In genomic region chr10:91816986-91817385, GRCh38 we compare ENCODE assay signal across 12 cellular contexts. TPM values are rescaled to one million over a fixed set of nuclear protein-coding genes. Genes with fewer than 3 reads are reported as not detected.
DNase-seq lines count a peak whose midpoint lies in the region; ATAC-seq, FAIRE-seq and TF ChIP-seq lines count a peak whose summit lies in the region.
"Had no signal": no experiment of that assay in that cellular context is flagged by ENCODE, and none has a peak within 500 bp of the region (broad histone marks: within the 10 kb centered on the region; RNA-seq: fewer than 3 reads in every experiment).

No MANE protein-coding gene starts in this region.

- in situ Hi-C loops in gastrocnemius medialis (cut with MboI; ENCODE audit: low sequenced_read_pairs in 4 of 4): no loop called here

- H3K4me3 ChIP-seq in gastrocnemius medialis: no peak overlapping the region
- H3K4me3 ChIP-seq: BLaER1, GM23338, HAP-1 had no signal

- H3K4me1 ChIP-seq in gastrocnemius medialis: peaks cover 10 to 30% of the 10 kb centered on the region in 2 donors
- H3K4me1 ChIP-seq: BLaER1 had no signal

- TF ChIP-seq POLR2A in H54 (IDR thresholded peaks at IDR 0.05; ENCODE audit: low read depth, low read length) (no peak), gastrocnemius medialis (IDR thresholded peaks at IDR 0.05) (no peak)

- H3K27me3 ChIP-seq in gastrocnemius medialis: no peaks in the 10 kb centered on the region
- H3K27me3 ChIP-seq: BLaER1 had no signal

- TF ChIP-seq CTCF in gastrocnemius medialis (IDR thresholded peaks at IDR 0.05 in 4 of 5, conservative IDR thresholded peaks at IDR 0.05 in 1 of 5): no peak

- peak; percentile 36 for FAIRE-seq in H54 (lab: Jason Lieb, UNC)

- peaks cover 0 to 82% of the 10 kb centered on the region in 2 donors for H3K36me3 ChIP-seq in gastrocnemius medialis

- peak; percentile 60 for DNase-seq in Ammon's horn (ENCODE audit: low spot score)
- DNase-seq in H54 (ENCODE audit: insufficient read length, low spot score): no peak
- peak; percentile 58 for DNase-seq in cerebellar cortex (ENCODE audit: low spot score)
- DNase-seq in gastrocnemius medialis: no peak
- DNase-seq in foreskin melanocyte: no peak
- DNase-seq: Caco-2; CD8-positive, alpha-beta memory T cell had no signal

- intact Hi-C loops in gastrocnemius medialis (cut with DNase I; ENCODE audit: low total_unique reads): no loop called here

- ATAC-seq in gastrocnemius medialis (no peak), HG03439 (IDR thresholded peaks at IDR 0.05; ENCODE audit: unreplicated experiment) (no peak)
- ATAC-seq: GM23338 had no signal

- H3K27ac ChIP-seq in gastrocnemius medialis: peak overlapping the region in 3 of 4 donors; percentile 31 to 49 (median 41)
- H3K27ac ChIP-seq: BLaER1, HL-60 had no signal

- no peaks in the 10 kb centered on the region for H3K9me3 ChIP-seq in gastrocnemius medialis
- H3K9me3 ChIP-seq: BLaER1, Caco-2, HAP-1 had no signal

RNA-seq across cellular contexts. Expression of gene TNKS2, which starts 18.8 kb away (rescaled TPM):
- 10 to 100 TPM; 26.2 to 40.3 (median 29.5) TPM for total RNA-seq in gastrocnemius medialis

Comparison
In these comparisons a context has a peak if more than half of its experiments do, and no peak if none do; other contexts are left out.
1. DNase-seq: peak in Ammon's horn (single experiment) and cerebellar cortex (single experiment); none in H54 (single experiment), gastrocnemius medialis (0 of 2) and foreskin melanocyte (single experiment).